Comparison of ENCODE assay signal across 9 cellular contexts in genomic region chr1:59718064-59718988, GRCh38.
DNase-seq lines count a peak whose midpoint lies in the region; ATAC-seq and TF ChIP-seq lines count a peak whose summit lies in the region.
"Had no signal": no experiment of that assay in that cellular context is flagged by ENCODE, and none has a peak within 500 bp of the region (broad histone marks: within the 10 kb centered on the region; RNA-seq: fewer than 3 reads in every experiment).

No MANE protein-coding gene starts in this region.

- ATAC-seq in GM21737 (IDR thresholded peaks at IDR 0.05; ENCODE audit: unreplicated experiment) (no peak), GM21619 (IDR thresholded peaks at IDR 0.05; ENCODE audit: unreplicated experiment) (no peak)

- TF ChIP-seq CTCF in C4-2B (conservative IDR thresholded peaks at IDR 0.05), result peak; percentile 70
- TF ChIP-seq CTCF in astrocyte of the spinal cord (IDR thresholded peaks at IDR 0.05; ENCODE audit: low read depth, low read length), result peak; percentile 34
- TF ChIP-seq CTCF in liver (IDR thresholded peaks at IDR 0.05; ENCODE audit: low read depth, low read length, missing input control), result peak; percentile 20

- H3K9me3 ChIP-seq in liver (ENCODE audit: control insufficient read depth in 4 of 4, low read length in 3 of 4), result no peaks in the 10 kb centered on the region

- no peaks in the 10 kb centered on the region for H3K4me1 ChIP-seq in liver (ENCODE audit: control insufficient read depth in 4 of 4, insufficient read depth in 4 of 4, low read length in 3 of 4)

- in situ Hi-C loops in astrocyte of the spinal cord (cut with HindIII; ENCODE audit: low sequenced_read_pairs), result no loop called here

- peak; percentile 45 to 75 for TF ChIP-seq RAD21 in liver (IDR thresholded peaks at IDR 0.05)

- H3K4me3 ChIP-seq in astrocyte of the spinal cord (ENCODE audit: low read depth, low read length) (no peak overlapping the region), liver (ENCODE audit: low read depth in 1 of 3, low read length in 3 of 3) (no peak overlapping the region)

- H3K27ac ChIP-seq in C4-2B (no peak overlapping the region), liver (ENCODE audit: low read depth in 1 of 2, low read length in 2 of 2) (no peak overlapping the region)

- H3K27me3 ChIP-seq in liver (ENCODE audit: control insufficient read depth in 4 of 4, insufficient read depth in 4 of 4, low read length in 3 of 4), result no peaks in the 10 kb centered on the region

- 92% methylated on average over 7 of the region's 7 CpGs for WGBS in liver

- peaks cover 0 to 17% (median 3%) of the 10 kb centered on the region in 4 donors for H3K36me3 ChIP-seq in liver (ENCODE audit: control insufficient read depth in 4 of 4, insufficient read depth in 3 of 4, low read depth in 1 of 4, low read length in 3 of 4)

- DNase-seq in HT-29 (ENCODE audit: low spot score) (peak; percentile 50), astrocyte of the spinal cord (ENCODE audit: low read depth, low spot score) (no peak), hypothalamus (lab: John Stamatoyannopoulos, UW) (no peak), middle frontal gyrus (ENCODE audit: extremely low spot score, low spot score) (no peak)
- DNase-seq: NCI-H510A had no signal

- H3K9ac ChIP-seq in liver (ENCODE audit: low read depth in 1 of 2, low read length in 2 of 2), result no peak overlapping the region

TF ChIP-seq in liver, 16 proteins besides CTCF, POLR2A, EP300 and RAD21:
- TF ChIP-seq YY1 (IDR thresholded peaks at IDR 0.05) (no peak), EGR1 (IDR thresholded peaks at IDR 0.05; ENCODE audit: low read depth in 2 of 2) (no peak), HNF4A (conservative IDR thresholded peaks at IDR 0.05) (no peak), GABPA (IDR thresholded peaks at IDR 0.05 in 1 of 2, conservative IDR thresholded peaks at IDR 0.05 in 1 of 2) (no peak), HNF4G (IDR thresholded peaks at IDR 0.05) (no peak), FOXA2 (IDR thresholded peaks at IDR 0.05) (no peak)
- TF ChIP-seq, protein P1, sequence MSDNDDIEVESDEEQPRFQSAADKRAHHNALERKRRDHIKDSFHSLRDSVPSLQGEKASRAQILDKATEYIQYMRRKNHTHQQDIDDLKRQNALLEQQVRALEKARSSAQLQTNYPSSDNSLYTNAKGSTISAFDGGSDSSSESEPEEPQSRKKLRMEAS (IDR thresholded peaks at IDR 0.05), result no peak
- TF ChIP-seq, protein P2, sequence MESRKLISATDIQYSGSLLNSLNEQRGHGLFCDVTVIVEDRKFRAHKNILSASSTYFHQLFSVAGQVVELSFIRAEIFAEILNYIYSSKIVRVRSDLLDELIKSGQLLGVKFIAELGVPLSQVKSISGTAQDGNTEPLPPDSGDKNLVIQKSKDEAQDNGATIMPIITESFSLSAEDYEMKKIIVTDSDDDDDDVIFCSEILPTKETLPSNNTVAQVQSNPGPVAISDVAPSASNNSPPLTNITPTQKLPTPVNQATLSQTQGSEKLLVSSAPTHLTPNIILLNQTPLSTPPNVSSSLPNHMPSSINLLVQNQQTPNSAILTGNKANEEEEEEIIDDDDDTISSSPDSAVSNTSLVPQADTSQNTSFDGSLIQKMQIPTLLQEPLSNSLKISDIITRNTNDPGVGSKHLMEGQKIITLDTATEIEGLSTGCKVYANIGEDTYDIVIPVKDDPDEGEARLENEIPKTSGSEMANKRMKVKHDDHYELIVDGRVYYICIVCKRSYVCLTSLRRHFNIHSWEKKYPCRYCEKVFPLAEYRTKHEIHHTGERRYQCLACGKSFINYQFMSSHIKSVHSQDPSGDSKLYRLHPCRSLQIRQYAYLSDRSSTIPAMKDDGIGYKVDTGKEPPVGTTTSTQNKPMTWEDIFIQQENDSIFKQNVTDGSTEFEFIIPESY (IDR thresholded peaks at IDR 0.05), result no peak
TF ChIP-seq in liver: peak in this region for 0.

Comparison
In these comparisons a context has a peak if more than half of its experiments do, and no peak if none do; other contexts are left out.
1. CTCF ChIP-seq: peak in every context shown above with its lines; median percentile 70 in C4-2B; 34 in astrocyte of the spinal cord; 20 in liver.